In genomic region chr1:116875946-116876345, GRCh38 we compare ENCODE assay signal across 5 cellular contexts. TPM values are rescaled to one million over a fixed set of nuclear protein-coding genes. Genes with fewer than 3 reads are reported as not detected.
A peak's percentile ranks its signal among the peaks of the same experiment; 100 is the strongest.
DNase-seq lines count a peak whose midpoint lies in the region; ATAC-seq, FAIRE-seq and TF ChIP-seq lines count a peak whose summit lies in the region.
"Not testable (repeated sequence)": the region's sequence is repeated elsewhere in the genome, so short reads cannot be mapped to it uniquely, and the experiment has no call there.

No MANE protein-coding gene starts in this region.

- H3K27ac Mint-ChIP-seq in T-helper 17 cell (peak overlapping the region; percentile 73), glutamatergic neuron (ENCODE audit: unreplicated experiment) (peak overlapping the region; percentile 53)

- ATAC-seq in T-helper 17 cell, result not testable (repeated sequence)

- not testable (repeated sequence) for H3K79me1 ChIP-seq in H1 (ENCODE audit: low read depth, low read length)

- not testable (repeated sequence) for H3K56ac ChIP-seq in H1 (replicated peaks; ENCODE audit: insufficient read length, low read depth, low read length)

- not testable (repeated sequence) for H3K9me1 ChIP-seq in keratinocyte (ENCODE audit: control insufficient read depth, extremely low read depth, insufficient read depth, low read length)

- H2AK5ac ChIP-seq in H1 (ENCODE audit: low read depth, low read length), result not testable (repeated sequence)

- not testable (repeated sequence) for H3K27me3 Mint-ChIP-seq in T-helper 17 cell; glutamatergic neuron (ENCODE audit: unreplicated experiment)

- H3K79me2 ChIP-seq in H1 (ENCODE audit: control insufficient read depth in 1 of 2, insufficient read depth in 2 of 2, low read length in 2 of 2); keratinocyte (ENCODE audit: control insufficient read depth, insufficient read depth, low read length): not testable (repeated sequence)

- peak overlapping the region; percentile 58 to 99 (median 94) for H3K4me2 ChIP-seq in BLaER1 treated with 17β-estradiol and CSF1 and Interleukin-3, amounts not matched to agents 10 nM and 100 nM
- H3K4me2 ChIP-seq in H1 (ENCODE audit: insufficient read depth in 1 of 2, low read depth in 2 of 2, low read length in 2 of 2), result not testable (repeated sequence)
- peak overlapping the region; percentile 24 for H3K4me2 ChIP-seq in keratinocyte (ENCODE audit: control insufficient read depth, extremely low read depth, insufficient read depth, low read depth, low read length)

- not testable (repeated sequence) for H2AFZ ChIP-seq in H1 (ENCODE audit: low read length); keratinocyte (ENCODE audit: control insufficient read depth, low read length)

- DNase-seq in T-helper 17 cell; H1 (ENCODE audit: low read depth in 1 of 2, low spot score in 2 of 2); glutamatergic neuron; keratinocyte (ENCODE audit: low read depth, low spot score): not testable (repeated sequence)

- H2BK15ac ChIP-seq in H1 (ENCODE audit: low read length), result not testable (repeated sequence)

- H3K23ac ChIP-seq in H1 (ENCODE audit: insufficient read length), result not testable (repeated sequence)

- H3K9me3 ChIP-seq in BLaER1 treated with 17β-estradiol and CSF1 and Interleukin-3, amounts not matched to agents 10 nM and 100 nM (replicated peaks in 1 of 11), result peaks cover 0 to 17% (median 5%) of the 10 kb centered on the region in 11 experiments; a peak in 12 of 22 replicates
- not testable (repeated sequence) for H3K9me3 ChIP-seq in T-helper 17 cell (ENCODE audit: control insufficient read depth, low read length, poor library complexity, severe bottlenecking); H1 (ENCODE audit: insufficient read depth in 2 of 2, low read depth in 1 of 2, low read length in 1 of 2); keratinocyte (ENCODE audit: control insufficient read depth, low read depth, low read length)

- H4K8ac ChIP-seq in H1 (ENCODE audit: extremely low read depth, insufficient read depth, low read length), result not testable (repeated sequence)

- H3K4me1 Mint-ChIP-seq in T-helper 17 cell (peaks cover 11% of the 10 kb centered on the region), glutamatergic neuron (ENCODE audit: low read depth, unreplicated experiment) (peaks cover 19% of the 10 kb centered on the region)

- H4K20me1 ChIP-seq in BLaER1 treated with 17β-estradiol and CSF1 and Interleukin-3, amounts not matched to agents 10 nM and 100 nM; H1 (replicated peaks in 1 of 2; ENCODE audit: control insufficient read depth in 1 of 2, insufficient read depth in 2 of 2, low read length in 2 of 2); keratinocyte (ENCODE audit: control insufficient read depth, extremely low read depth, insufficient read depth, low read length): not testable (repeated sequence)

- H3K14ac ChIP-seq in H1 (ENCODE audit: insufficient read length), result not testable (repeated sequence)

- not testable (repeated sequence) for TF ChIP-seq POLR2A in H1 (IDR thresholded peaks at IDR 0.05; ENCODE audit: control extremely low read depth in 1 of 2, low read depth in 2 of 2, low read length in 2 of 2)

- not testable (repeated sequence) for H3K4ac ChIP-seq in H1 (replicated peaks; ENCODE audit: insufficient read length, low read depth, low read length)

- not testable (repeated sequence) for H4K5ac ChIP-seq in H1 (ENCODE audit: insufficient read length, low read depth, low read length)

- peak overlapping the region in 1 of 11 experiments; percentile 21; a peak in 2 of 22 replicates for H3K9ac ChIP-seq in BLaER1 treated with 17β-estradiol and CSF1 and Interleukin-3, amounts not matched to agents 10 nM and 100 nM
- not testable (repeated sequence) for H3K9ac ChIP-seq in H1 (replicated peaks in 1 of 4; ENCODE audit: extremely low read depth in 1 of 4, low read depth in 3 of 4, low read length in 3 of 4); keratinocyte (ENCODE audit: control insufficient read depth, extremely low read depth, insufficient read depth, low read length)

- H3K23me2 ChIP-seq in H1 (ENCODE audit: low read depth, low read length), result not testable (repeated sequence)

- not testable (repeated sequence) for FAIRE-seq in H1 (lab: Jason Lieb, UNC); keratinocyte (lab: Jason Lieb, UNC)

- H2BK12ac ChIP-seq in H1 (ENCODE audit: low read depth, low read length), result not testable (repeated sequence)

- peaks cover 75 to 90% (median 81%) of the 10 kb centered on the region in 10 experiments for H3K4me1 ChIP-seq in BLaER1 treated with 17β-estradiol and CSF1 and Interleukin-3, amounts not matched to agents 10 nM and 100 nM
- H3K4me1 ChIP-seq in H1 (replicated peaks in 1 of 4; ENCODE audit: control insufficient read depth in 3 of 4, insufficient read depth in 4 of 4, low read length in 3 of 4) (peaks cover 4 to 22% (median 20%) of the 10 kb centered on the region in 4 experiments), keratinocyte (ENCODE audit: control insufficient read depth, extremely low read depth, insufficient read depth, low read length) (peaks cover 44% of the 10 kb centered on the region)

- not testable (repeated sequence) for TF ChIP-seq EP300 in H1 (IDR thresholded peaks at IDR 0.05; ENCODE audit: borderline replicate concordance in 1 of 2, low read depth in 2 of 2, low read length in 2 of 2)

- not testable (repeated sequence) for H3K4me3 Mint-ChIP-seq in T-helper 17 cell; glutamatergic neuron (ENCODE audit: unreplicated experiment)

- H4K91ac ChIP-seq in H1 (replicated peaks; ENCODE audit: insufficient read length, low read length), result not testable (repeated sequence)

- dilution Hi-C loops in keratinocyte (cut with MboI; ENCODE audit: extremely low pct_ligation_motif_present, low sequenced_read_pairs), result not testable (repeated sequence)

- H2BK20ac ChIP-seq in H1 (ENCODE audit: low read length), result peak overlapping the region; percentile 52; the same call in 1 of the 2 replicates

- H3K27ac ChIP-seq in BLaER1 treated with 17β-estradiol and CSF1 and Interleukin-3, amounts not matched to agents 10 nM and 100 nM, result peak overlapping the region in 9 of 11 experiments; percentile 44 to 95 (median 90); a peak in 16 of 22 replicates
- not testable (repeated sequence) for H3K27ac ChIP-seq in H1 (ENCODE audit: low read depth, low read length); keratinocyte (ENCODE audit: control insufficient read depth, insufficient read depth, low read length)

- H3K4me3 ChIP-seq in BLaER1 treated with 17β-estradiol and CSF1 and Interleukin-3, amounts not matched to agents 10 nM and 100 nM; H1 (ENCODE audit: extremely low read depth in 1 of 4, insufficient read depth in 2 of 4, low read depth in 3 of 4, low read length in 4 of 4); keratinocyte (ENCODE audit: control insufficient read depth in 2 of 3, extremely low read depth in 1 of 3, insufficient read depth in 2 of 3, low read depth in 1 of 3, low read length in 3 of 3): not testable (repeated sequence)

- not testable (repeated sequence) for H3K18ac ChIP-seq in H1 (ENCODE audit: extremely low read depth, low read length)

- not testable (repeated sequence) for H3K27me3 ChIP-seq in BLaER1 treated with 17β-estradiol and CSF1 and Interleukin-3, amounts not matched to agents 10 nM and 100 nM; H1 (replicated peaks in 1 of 4; ENCODE audit: control insufficient read depth in 3 of 4, extremely low read depth in 1 of 4, insufficient read depth in 3 of 4, low read length in 3 of 4); keratinocyte (ENCODE audit: control insufficient read depth, extremely low read depth, insufficient read depth, low read length)

- 87% methylated on average over 5 of the region's 6 CpGs; no CpG with 5 or more reads in 1 of the 2 experiments for WGBS in H1 (ENCODE audit: extremely low coverage in 1 of 2, insufficient coverage in 1 of 2, insufficient read length in 1 of 2, insufficient replicate concordance in 2 of 2, low coverage in 1 of 2, low lambda C conversion rate in 2 of 2, missing lambda C conversion rate in 1 of 2), 2 experiments

- not testable (repeated sequence) for H2BK5ac ChIP-seq in H1 (ENCODE audit: low read depth, low read length)

- TF ChIP-seq RAD21 in H1 (IDR thresholded peaks at IDR 0.05 in 1 of 2, conservative IDR thresholded peaks at IDR 0.05 in 1 of 2; ENCODE audit: low read depth in 2 of 2, low read length in 2 of 2), result not testable (repeated sequence)

- not testable (repeated sequence) for H2BK120ac ChIP-seq in H1 (replicated peaks; ENCODE audit: low read depth, low read length)

- not testable (repeated sequence) for H3K9me3 Mint-ChIP-seq in glutamatergic neuron (ENCODE audit: unreplicated experiment)

- TF ChIP-seq CTCF in H1 (IDR thresholded peaks at IDR 0.05; ENCODE audit: control extremely low read depth in 1 of 3, insufficient read depth in 1 of 3, low read depth in 1 of 3, low read length in 3 of 3); glutamatergic neuron (IDR thresholded peaks at IDR 0.05; ENCODE audit: partially characterized antibody, unreplicated experiment); keratinocyte (optimal IDR thresholded peaks at IDR 0.05 in 1 of 3, IDR thresholded peaks at IDR 0.05 in 1 of 3, conservative IDR thresholded peaks at IDR 0.05 in 1 of 3; ENCODE audit: extremely low read depth in 1 of 3, insufficient read depth in 2 of 3, low read length in 3 of 3): not testable (repeated sequence)

- H3K36me3 ChIP-seq in BLaER1 treated with 17β-estradiol and CSF1 and Interleukin-3, amounts not matched to agents 10 nM and 100 nM; H1 (ENCODE audit: control insufficient read depth in 2 of 4, insufficient read depth in 4 of 4, low read length in 3 of 4); keratinocyte (ENCODE audit: control insufficient read depth in 2 of 2, extremely low read depth in 1 of 2, insufficient read depth in 2 of 2, low read length in 2 of 2): not testable (repeated sequence)

- POLR2A ChIA-PET in H1 (lab: Charles Lee; ENCODE audit: partially characterized antibody), result not testable (repeated sequence)

- CTCF ChIA-PET in H1 (lab: Charles Lee; ENCODE audit: partially characterized antibody), result interaction anchor here (1.0 to 4.0 kb wide), 4 partner anchors 10 to 112 kb away, joined by 3 to 22 read pairs (median 4); no protein-coding TSS in a partner anchor

- H3K36me3 Mint-ChIP-seq in T-helper 17 cell (ENCODE audit: low read depth); glutamatergic neuron (ENCODE audit: unreplicated experiment): not testable (repeated sequence)

RNA-seq across cellular contexts. Expression of gene PTGFRN, which starts 33.8 kb away (rescaled TPM):
- total RNA-seq in T-helper 17 cell (1 to 10 TPM in 1 of 2 donors, under 1 TPM in 1; 0.94 to 1.3 TPM), glutamatergic neuron (ENCODE audit: unreplicated experiment) (61.2 TPM)
- 32.6 TPM in 2 replicates for total RNA-seq in H1 (2021; fragmentation: NEBNext Ultra II Directional; extraction: Animal tissue kit (Norgen Biotek cat#: 25700))
- polyA plus RNA-seq in H1 (2011; rRNA removed) (11.9 and 13.0 TPM in 2 replicates), keratinocyte (153 to 177 TPM (median 172 TPM) in 3 replicates)
- 13.0 TPM for polyA plus RNA-seq in H1 (2011; cell fraction: cytosol; rRNA removed)
- 14.0 TPM for polyA plus RNA-seq in H1 (2011; cell fraction: nucleus; rRNA removed)
- 18.0 to 23.3 TPM (median 18.6 TPM) in 4 replicates for polyA plus RNA-seq in H1 (2012, experiment 1 of 2)
- polyA plus RNA-seq in H1 (2012, experiment 2 of 2), result 7.5 TPM
- polyA plus RNA-seq in H1 (2013, experiment 1 of 2), result 53.5 TPM
- polyA plus RNA-seq in H1 (2013, experiment 2 of 2), result 52.9 TPM
- 37.7 and 40.5 TPM in 2 replicates for polyA minus RNA-seq in H1 (2011; rRNA and poly(A)+ RNA removed)
- polyA minus RNA-seq in H1 (2011; cell fraction: cytosol; rRNA and poly(A)+ RNA removed), result 18.0 TPM
- polyA minus RNA-seq in H1 (2011; cell fraction: nucleus; rRNA and poly(A)+ RNA removed), result 27.7 TPM
- 26.7 TPM for polyA plus RNA-seq in keratinocyte (2011; ENCODE audit: low read depth)
- 76.8 and 129 TPM in 2 replicates for polyA plus RNA-seq in keratinocyte (2011; cell fraction: cytosol; rRNA removed)
- 521 and 554 TPM in 2 replicates for polyA plus RNA-seq in keratinocyte (2011; cell fraction: nucleus; rRNA removed)
- polyA plus RNA-seq in keratinocyte (2012; ENCODE audit: low replicate concordance), result 122 and 205 TPM in 2 replicates
- 166 to 258 TPM (median 258 TPM) in 3 replicates for polyA minus RNA-seq in keratinocyte
- polyA minus RNA-seq in keratinocyte (2011; cell fraction: cytosol; rRNA and poly(A)+ RNA removed), result 121 TPM
- polyA minus RNA-seq in keratinocyte (2011; cell fraction: nucleus; rRNA and poly(A)+ RNA removed), result 395 and 657 TPM in 2 replicates

Comparison
In these comparisons a context has a peak if more than half of its experiments do, and no peak if none do; other contexts are left out.
1. RNA of gene PTGFRN, which starts 33.8 kb away (total RNA-seq): 61.2 TPM in glutamatergic neuron (single experiment) and 32.6 TPM in H1; 0.94 to 1.3 TPM in T-helper 17 cell; every median in the first group is over 10 times any median in the second.